In the genomic region with DNA sequence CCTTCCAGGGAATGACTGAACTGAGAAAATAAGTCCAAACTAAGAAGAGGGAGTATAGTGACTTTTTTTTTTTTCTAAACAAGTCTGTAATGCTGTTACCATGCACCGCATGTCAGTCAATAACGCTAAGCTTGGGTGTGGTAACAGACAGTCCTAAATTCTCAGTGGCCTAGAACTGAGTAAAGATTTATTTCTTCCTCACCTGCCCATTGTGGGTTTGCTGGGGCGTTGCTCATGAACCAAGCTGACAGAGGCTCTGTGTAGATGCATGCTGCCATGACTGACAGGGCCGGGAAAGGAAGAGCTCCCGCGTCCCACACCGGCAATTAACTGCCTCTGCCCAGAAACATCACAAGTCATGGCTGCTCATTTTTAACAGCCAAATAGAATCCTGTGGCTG, we compare ENCODE assay signal across 18 cellular contexts.
"Had no signal": no experiment of that assay in that cellular context is flagged by ENCODE, and none has a peak within 500 bp of the region (broad histone marks: within the 10 kb centered on the region; RNA-seq: fewer than 3 reads in every experiment).

No MANE protein-coding gene starts in this region.

- H3K36me3 ChIP-seq: esophagus squamous epithelium, neutrophil, right atrium auricular region, stomach, tibial artery had no signal

- ATAC-seq: effector memory CD8-positive, alpha-beta T cell; left lobe of liver; natural killer cell treated with Interleukin-12 subunit alpha and Interleukin-12 subunit beta and Interleukin-15 and Interleukin-18, amount 100 ng/mL, for 72 hours; sciatic nerve; stimulated activated effector memory CD8-positive, alpha-beta T cell treated with anti-CD3 and anti-CD28 coated beads, Interleukin-12 subunit alpha, Interleukin-12 subunit beta, amount 100 ng/mL, for 72 hours had no signal

- DNase-seq: cortex of kidney; effector memory CD8-positive, alpha-beta T cell; erythroblast; esophagus squamous epithelium; naive B cell; stimulated activated CD4-positive, alpha-beta T cell treated with anti-CD3 and anti-CD28 coated beads, Interleukin-2, amount 100 ng/mL, for 24 hours; stimulated activated CD4-positive, alpha-beta T cell treated with anti-CD3 and anti-CD28 coated beads, Interleukin-4, amount 100 ng/mL, for 24 hours; stimulated activated naive CD4-positive, alpha-beta T cell treated with Interleukin-2 at 50 U/mL for 16 hours; stomach; tibial artery had no signal

- H3K9me3 ChIP-seq: esophagus squamous epithelium, neutrophil, right atrium auricular region, stomach, tibial artery had no signal

- H3K27ac ChIP-seq: esophagus squamous epithelium, neutrophil, parathyroid adenoma, right atrium auricular region, stomach had no signal

- H3K27me3 ChIP-seq: esophagus squamous epithelium, neutrophil, right atrium auricular region, stomach, tibial artery had no signal

- H3K4me3 ChIP-seq: esophagus squamous epithelium, lung, right atrium auricular region, stomach, tibial artery had no signal

- H3K4me1 ChIP-seq: esophagus squamous epithelium, stomach had no signal
